ENCODE assay signal across 27 cellular contexts in the genomic region with DNA sequence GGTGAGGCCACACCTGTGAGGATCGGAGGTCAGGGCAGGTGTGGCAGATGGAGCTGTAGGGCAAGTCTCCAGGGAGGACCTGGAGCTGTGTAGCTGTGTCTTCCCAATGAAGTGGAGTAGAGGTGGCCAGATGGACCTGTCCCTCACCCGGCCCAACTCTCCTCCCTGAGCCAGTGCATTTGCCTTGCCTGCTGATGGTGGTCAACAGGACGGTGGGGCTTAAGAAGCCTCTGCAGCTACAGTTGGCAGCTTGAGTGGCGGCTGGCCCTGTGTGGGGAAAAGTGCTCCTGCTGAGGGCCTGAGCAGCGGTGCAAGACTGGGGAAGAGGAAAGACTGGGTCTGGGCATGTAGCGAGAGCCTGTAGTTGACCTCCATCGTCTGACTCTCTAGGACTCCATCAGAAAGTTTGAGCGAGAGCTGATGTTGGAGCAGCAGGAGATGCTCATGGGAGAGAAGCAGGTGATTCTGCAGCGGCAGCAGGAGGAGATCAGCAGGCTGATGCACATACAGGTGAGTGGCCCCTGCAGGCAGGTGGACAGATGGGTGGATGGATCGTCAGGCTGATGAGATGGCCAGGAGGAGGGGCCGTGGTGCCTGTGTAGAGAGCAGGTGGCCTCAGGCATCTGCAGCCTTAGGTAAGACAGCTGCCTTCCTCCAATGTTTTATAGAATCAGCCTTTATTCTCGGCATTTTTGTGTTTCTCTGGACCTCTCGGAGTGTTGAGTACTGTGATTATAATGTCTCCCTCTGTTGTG. TPM values are rescaled to one million over a fixed set of nuclear protein-coding genes. Genes with fewer than 3 reads are reported as not detected.
DNase-seq lines count a peak whose midpoint lies in the region; ATAC-seq, FAIRE-seq and TF ChIP-seq lines count a peak whose summit lies in the region.
"Had no signal": no experiment of that assay in that cellular context is flagged by ENCODE, and none has a peak within 500 bp of the region (broad histone marks: within the 10 kb centered on the region; RNA-seq: fewer than 3 reads in every experiment).

No MANE protein-coding gene starts in this region.

- peaks cover 0 to 20% (median 16%) of the 10 kb centered on the region in 4 donors for H3K4me1 ChIP-seq in sigmoid colon
- H3K4me1 ChIP-seq: BLaER1 treated with 17β-estradiol and CSF1 and Interleukin-3, amounts not matched to agents 10 nM and 100 nM; prostate gland had no signal

- no peak for TF ChIP-seq EP300 in sigmoid colon (IDR thresholded peaks at IDR 0.05)

- H3K27ac ChIP-seq in coronary artery, result no peak overlapping the region
- H3K27ac ChIP-seq in sigmoid colon, result no peak overlapping the region
- H3K27ac ChIP-seq: BLaER1 treated with 17β-estradiol and CSF1 and Interleukin-3, amounts not matched to agents 10 nM and 100 nM; HL-60; prostate gland; skin epidermis had no signal

- no peak for FAIRE-seq in GM12892 (lab: Jason Lieb, UNC)
- FAIRE-seq: A204.1, RCC 7860 had no signal

- TF ChIP-seq CTCF in coronary artery (IDR thresholded peaks at IDR 0.05) (no peak), sigmoid colon (IDR thresholded peaks at IDR 0.05) (no peak)

- H3K36me3 ChIP-seq in sigmoid colon, result no peaks in the 10 kb centered on the region
- H3K36me3 ChIP-seq: prostate gland had no signal

- ATAC-seq in HG02571 (IDR thresholded peaks at IDR 0.05; ENCODE audit: unreplicated experiment), result no peak
- ATAC-seq: activated CD8-positive, alpha-beta memory T cell treated with anti-CD3 and anti-CD28 coated beads, Interleukin-2, amount 10 ng/mL, durations not matched to agents 7 days and 5 days; activated T-helper 17 cell treated with anti-CD3 and anti-CD28 coated beads, Interleukin-2, amount 50 U/mL, for 72 hours had no signal

- intact Hi-C loops in sigmoid colon (cut with DNase I), result no loop called here

- H3K27me3 ChIP-seq in sigmoid colon, result no peaks in the 10 kb centered on the region
- H3K27me3 ChIP-seq: BLaER1 treated with 17β-estradiol and CSF1 and Interleukin-3, amounts not matched to agents 10 nM and 100 nM; MG63 had no signal

- DNase-seq in NCI-H2107 treated with DMSO at 0.1 percent for 48 hours (lab: John Stamatoyannopoulos, UW; ENCODE audit: unreplicated experiment), result peak; percentile 27
- no peak for DNase-seq in NCI-H2107 (lab: John Stamatoyannopoulos, UW)
- peak; percentile 70 for DNase-seq in NCI-H510A (lab: John Stamatoyannopoulos, UW)
- DNase-seq in coronary artery (ENCODE audit: low spot score), result peak; percentile 26
- DNase-seq in sigmoid colon, result peak; percentile 44
- no peak for DNase-seq in GM12892 (ENCODE audit: insufficient read length)
- DNase-seq in T-helper 2 cell, result no peak
- DNase-seq: activated CD4-positive, alpha-beta T cell treated with anti-CD3 and anti-CD28 coated beads for 4 hours; activated CD8-positive, alpha-beta memory T cell treated with anti-CD3 and anti-CD28 coated beads, Interleukin-2, amount 10 ng/mL, durations not matched to agents 7 days and 5 days; activated naive CD8-positive, alpha-beta T cell treated with anti-CD3 and anti-CD28 coated beads, Interleukin-2, amount 10 ng/mL, durations not matched to agents 7 days and 5 days; DMS 273 treated with DMSO at 0.1 percent for 48 hours; foreskin fibroblast; hypothalamus; IMR-90; MG63; NCI-H187 treated with DMSO at 0.1 percent for 48 hours; stimulated activated CD4-positive, alpha-beta T cell treated with anti-CD3 and anti-CD28 coated beads, Interleukin-4, amount 100 ng/mL, for 4 hours had no signal

- 84 to 86% methylated on average over 13 of the region's 13 CpGs for WGBS in sigmoid colon, 2 donors

- H3K4me3 ChIP-seq in coronary artery (no peak overlapping the region), sigmoid colon (no peak overlapping the region)
- H3K4me3 ChIP-seq: BLaER1 treated with 17β-estradiol and CSF1 and Interleukin-3, amounts not matched to agents 10 nM and 100 nM; MG63; prostate gland; skin epidermis had no signal

- TF ChIP-seq POLR2A in sigmoid colon (IDR thresholded peaks at IDR 0.05), result no peak
- no peak for TF ChIP-seq POLR2A in GM12892 (IDR thresholded peaks at IDR 0.05; ENCODE audit: low read depth, low read length)

- H3K9me3 ChIP-seq in sigmoid colon, result no peaks in the 10 kb centered on the region
- H3K9me3 ChIP-seq: BLaER1 treated with 17β-estradiol and CSF1 and Interleukin-3, amounts not matched to agents 10 nM and 100 nM; prostate gland had no signal

RNA-seq across cellular contexts. Expression of gene PITX1, which starts 24.9 kb away (rescaled TPM):
- total RNA-seq in sigmoid colon, result 1 to 10 TPM; 1.6 to 5.8 (median 3.5) TPM
- 1 to 10 TPM; 6.0 to 7.2 (median 6.3) TPM for polyA plus RNA-seq in sigmoid colon
- 0.34 TPM for polyA plus RNA-seq in GM12892 (2012; ENCODE audit: missing spikeins)
- total RNA-seq: activated naive CD8-positive, alpha-beta T cell treated with anti-CD3 and anti-CD28 coated beads, Interleukin-2, amount 10 ng/mL, durations not matched to agents 7 days and 5 days; activated T-helper 17 cell treated with anti-CD3 and anti-CD28 coated beads, Interleukin-2, amount 50 U/mL, for 72 hours; kidney epithelial cell had no signal

RNA-seq across cellular contexts. Expression of gene CATSPER3, which starts 41.5 kb away (rescaled TPM):
- 1 to 10 TPM in 1 of 4 donors, not detected in 3; 1.4 TPM for total RNA-seq in sigmoid colon
- 1 to 10 TPM in 1 of 3 donors, under 1 TPM in 1, not detected in 1; 0.57 to 1.2 TPM for polyA plus RNA-seq in sigmoid colon
- not detected for polyA plus RNA-seq in GM12892 (2012; ENCODE audit: missing spikeins)
- total RNA-seq: urinary bladder had no signal

Comparison
In these comparisons a context has a peak if more than half of its experiments do, and no peak if none do; other contexts are left out.
1. DNase-seq: peak in NCI-H2107 treated with DMSO at 0.1 percent for 48 hours (single experiment), NCI-H510A (single experiment), coronary artery (single experiment) and sigmoid colon (single experiment); none in NCI-H2107 (single experiment), GM12892 (single experiment) and T-helper 2 cell (0 of 5).